18 cellular contexts compared by ENCODE assay signal in the genomic region with DNA sequence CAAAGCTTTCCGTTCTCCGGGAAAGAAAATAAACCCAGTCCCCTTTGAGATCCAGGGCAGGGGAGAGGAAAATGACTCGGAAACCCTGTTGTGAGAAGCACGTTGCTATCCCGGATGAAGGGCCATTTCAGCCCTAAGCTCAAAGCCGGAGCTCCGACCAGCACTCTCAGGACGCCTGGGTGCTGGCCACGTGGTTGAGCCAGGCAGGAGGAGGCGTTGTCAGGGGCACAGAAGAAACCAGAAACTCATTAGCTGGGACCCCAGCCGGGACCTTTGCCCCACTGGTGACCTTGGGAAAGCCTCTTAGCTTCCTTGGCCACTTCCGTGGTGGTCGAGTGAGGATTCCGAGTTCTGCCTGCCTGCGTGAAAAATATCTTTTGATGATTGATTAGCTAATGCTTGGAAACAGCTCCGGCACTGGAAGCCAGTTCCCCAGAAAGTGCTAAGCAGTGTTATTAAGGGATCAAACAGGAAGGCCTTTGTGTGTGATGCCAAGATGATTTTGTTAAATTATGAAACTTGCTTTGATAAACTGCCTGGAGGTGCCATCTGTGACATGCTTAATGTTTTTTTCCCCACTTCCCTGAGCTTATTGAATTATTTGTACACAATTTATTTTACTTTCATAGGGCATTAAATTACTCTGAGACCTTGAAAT. TPM values are rescaled to one million over a fixed set of nuclear protein-coding genes. Genes with fewer than 3 reads are reported as not detected.
DNase-seq lines count a peak whose midpoint lies in the region; ATAC-seq and TF ChIP-seq lines count a peak whose summit lies in the region.
"Had no signal": no experiment of that assay in that cellular context is flagged by ENCODE, and none has a peak within 500 bp of the region (broad histone marks: within the 10 kb centered on the region; RNA-seq: fewer than 3 reads in every experiment).

No MANE protein-coding gene starts in this region.

- H3K27ac ChIP-seq in H9 (ENCODE audit: insufficient read length, low read depth, low read length), result no peak overlapping the region
- no peak overlapping the region for H3K27ac ChIP-seq in neuronal stem cell (replicated peaks; ENCODE audit: low read length)

- no peak overlapping the region for H2BK5ac ChIP-seq in H9 (ENCODE audit: insufficient read length, low read length)
- H2BK5ac ChIP-seq in neuronal stem cell (ENCODE audit: low read length), result no peak overlapping the region

- no peak for ATAC-seq in activated CD4-positive, CD25-positive, alpha-beta regulatory T cell treated with anti-CD3 and anti-CD28 coated beads, Interleukin-2, amount 50 U/mL, for 24 hours
- no peak for ATAC-seq in activated CD8-positive, alpha-beta T cell treated with anti-CD3 and anti-CD28 coated beads, Interleukin-2, amount 10 ng/mL, durations not matched to agents 7 days and 5 days
- ATAC-seq: stimulated activated naive B cell treated with anti-CD40 and anti-IgM and Interleukin-4, amounts not matched to agents 10 μg/mL and 1 μg/mL and 100 μg/mL, for 72 hours had no signal

- no peak overlapping the region for H3K23ac ChIP-seq in H9 (ENCODE audit: insufficient read length, low read depth, low read length)
- no peak overlapping the region for H3K23ac ChIP-seq in neuronal stem cell (ENCODE audit: low read depth, low read length, poor library complexity)

- H3K9me3 ChIP-seq in H9 (ENCODE audit: control insufficient read depth, low read depth, low read length), result no peaks in the 10 kb centered on the region
- H3K9me3 ChIP-seq in neuronal stem cell (replicated peaks in 1 of 2; ENCODE audit: control insufficient read depth in 2 of 2, insufficient read depth in 1 of 2, low read depth in 1 of 2, low read length in 2 of 2), result peaks cover 0 to 1% of the 10 kb centered on the region in 2 donors

- no peak overlapping the region for H3K4me3 Mint-ChIP-seq in H9
- H3K4me3 Mint-ChIP-seq in activated CD8-positive, alpha-beta T cell treated with anti-CD3 and anti-CD28 coated beads, Interleukin-2, amount 10 ng/mL, durations not matched to agents 7 days and 5 days, result no peak overlapping the region
- H3K4me3 Mint-ChIP-seq: activated T-helper 1 cell treated with anti-CD3 and anti-CD28 coated beads, Interleukin-12 subunit alpha, Interleukin-12 subunit beta, Interleukin-2, Interleukin-4 antibody, amounts not matched to agents 30 ng/mL and 10 ng/mL and 1 ng/mL, durations not matched to agents 14 hours and 24 hours and 36 hours; memory B cell; stimulated activated naive B cell treated with anti-CD40 and anti-IgM and Interleukin-4, amounts not matched to agents 10 μg/mL and 1 μg/mL and 100 μg/mL, for 72 hours had no signal

- H3K18ac ChIP-seq in H9 (ENCODE audit: insufficient read length, low read depth, low read length) (no peak overlapping the region), neuronal stem cell (ENCODE audit: low read length) (no peak overlapping the region)

- no peaks in the 10 kb centered on the region for H3K36me3 ChIP-seq in neuronal stem cell (replicated peaks in 1 of 2; ENCODE audit: control insufficient read depth in 2 of 2, insufficient read depth in 2 of 2, low read length in 2 of 2)

- no peak overlapping the region for H2BK12ac ChIP-seq in H9 (ENCODE audit: insufficient read length, low read depth, low read length)
- H2BK12ac ChIP-seq in neuronal stem cell (ENCODE audit: low read length), result no peak overlapping the region

- H2AFZ ChIP-seq in H9 (ENCODE audit: low read length) (no peak overlapping the region), neuronal stem cell (ENCODE audit: low read length) (peak overlapping the region; percentile 21)

- no peak overlapping the region for H3K56ac ChIP-seq in H9 (ENCODE audit: insufficient read length, low read depth, low read length)

- H4K20me1 ChIP-seq in H9 (ENCODE audit: control insufficient read depth, insufficient read depth, insufficient read length), result no peaks in the 10 kb centered on the region

- H3K27ac Mint-ChIP-seq in H9, result no peak overlapping the region
- no peak overlapping the region for H3K27ac Mint-ChIP-seq in activated CD8-positive, alpha-beta T cell treated with anti-CD3 and anti-CD28 coated beads, Interleukin-2, amount 10 ng/mL, durations not matched to agents 7 days and 5 days
- H3K27ac Mint-ChIP-seq: activated T-helper 1 cell treated with anti-CD3 and anti-CD28 coated beads, Interleukin-12 subunit alpha, Interleukin-12 subunit beta, Interleukin-2, Interleukin-4 antibody, amounts not matched to agents 30 ng/mL and 10 ng/mL and 1 ng/mL, durations not matched to agents 14 hours and 24 hours and 36 hours; memory B cell; stimulated activated naive B cell treated with anti-CD40 and anti-IgM and Interleukin-4, amounts not matched to agents 10 μg/mL and 1 μg/mL and 100 μg/mL, for 72 hours had no signal

- no peak overlapping the region for H2BK120ac ChIP-seq in H9 (ENCODE audit: low read depth, low read length, poor library complexity, severe bottlenecking)
- no peak overlapping the region for H2BK120ac ChIP-seq in neuronal stem cell (ENCODE audit: low read depth, low read length)

- no peaks in the 10 kb centered on the region for H3K36me3 Mint-ChIP-seq in H9 (ENCODE audit: insufficient read depth in 1 of 3, low read depth in 3 of 3)
- H3K36me3 Mint-ChIP-seq in activated CD8-positive, alpha-beta T cell treated with anti-CD3 and anti-CD28 coated beads, Interleukin-2, amount 10 ng/mL, durations not matched to agents 7 days and 5 days (ENCODE audit: low read depth), result no peaks in the 10 kb centered on the region
- H3K36me3 Mint-ChIP-seq: memory B cell; stimulated activated naive B cell treated with anti-CD40 and anti-IgM and Interleukin-4, amounts not matched to agents 10 μg/mL and 1 μg/mL and 100 μg/mL, for 72 hours had no signal

- WGBS in H9 (ENCODE audit: extremely low coverage, insufficient read length, low lambda C conversion rate), result no CpG with 5 or more reads among the region's 16 CpGs
- no CpG with 5 or more reads among the region's 16 CpGs for WGBS in neuronal stem cell (ENCODE audit: extremely low coverage in 2 of 2, insufficient read length in 2 of 2, insufficient replicate concordance in 1 of 2), 2 donors

- no peak overlapping the region for H3K4me2 ChIP-seq in H9 (ENCODE audit: insufficient read depth, insufficient read length, low read length)
- H3K4me2 ChIP-seq in neuronal stem cell (ENCODE audit: insufficient read depth, low read length, poor library complexity, severe bottlenecking), result no peak overlapping the region

- H3K27me3 Mint-ChIP-seq in H9 (ENCODE audit: low read depth), result peaks cover 94% of the 10 kb centered on the region
- H3K27me3 Mint-ChIP-seq in activated CD8-positive, alpha-beta T cell treated with anti-CD3 and anti-CD28 coated beads, Interleukin-2, amount 10 ng/mL, durations not matched to agents 7 days and 5 days (ENCODE audit: low read depth), result no peaks in the 10 kb centered on the region
- H3K27me3 Mint-ChIP-seq: IgD-negative memory B cell, memory B cell had no signal

- H2AK5ac ChIP-seq in H9 (ENCODE audit: insufficient read length, low read length) (no peak overlapping the region), neuronal stem cell (ENCODE audit: low read depth, low read length) (no peak overlapping the region)

- no peaks in the 10 kb centered on the region for H3K23me2 ChIP-seq in H9 (ENCODE audit: insufficient read length, low read depth, low read length, poor library complexity, severe bottlenecking)

- H3K79me1 ChIP-seq in H9 (ENCODE audit: insufficient read depth, low read depth, low read length, poor library complexity, severe bottlenecking) (no peaks in the 10 kb centered on the region), neuronal stem cell (ENCODE audit: low read depth, low read length) (no peaks in the 10 kb centered on the region)

- peaks cover 14 to 15% of the 10 kb centered on the region in 2 experiments for H3K4me1 Mint-ChIP-seq in H9
- H3K4me1 Mint-ChIP-seq in activated CD8-positive, alpha-beta T cell treated with anti-CD3 and anti-CD28 coated beads, Interleukin-2, amount 10 ng/mL, durations not matched to agents 7 days and 5 days (ENCODE audit: low read depth), result no peaks in the 10 kb centered on the region
- H3K4me1 Mint-ChIP-seq: memory B cell; stimulated activated naive B cell treated with anti-CD40 and anti-IgM and Interleukin-4, amounts not matched to agents 10 μg/mL and 1 μg/mL and 100 μg/mL, for 72 hours had no signal

- H3K4me1 ChIP-seq in H9 (ENCODE audit: insufficient read depth, low read length), result no peaks in the 10 kb centered on the region; the same call in 1 of the 2 replicates
- H3K4me1 ChIP-seq in neuronal stem cell (ENCODE audit: control insufficient read depth in 2 of 2, insufficient read depth in 1 of 2, low read depth in 1 of 2, low read length in 2 of 2), result peaks cover 6 to 10% of the 10 kb centered on the region in 2 donors

- no peak overlapping the region for H4K5ac ChIP-seq in H9 (ENCODE audit: insufficient read length, low read depth, low read length)

- H3K79me2 ChIP-seq in H9 (ENCODE audit: insufficient read depth, low read length), result no peaks in the 10 kb centered on the region

- H2BK15ac ChIP-seq in H9 (ENCODE audit: low read depth, low read length) (no peak overlapping the region), neuronal stem cell (ENCODE audit: low read length) (no peak overlapping the region)

- H3K14ac ChIP-seq in H9 (ENCODE audit: insufficient read depth, low read length) (no peak overlapping the region), neuronal stem cell (ENCODE audit: low read length) (no peak overlapping the region)

- H4K8ac ChIP-seq in H9 (replicated peaks; ENCODE audit: insufficient read length, low read depth, low read length) (no peak overlapping the region), neuronal stem cell (ENCODE audit: low read depth, low read length) (no peak overlapping the region)

- H3K27me3 ChIP-seq in H9 (ENCODE audit: insufficient read depth, low read length) (no peaks in the 10 kb centered on the region; the same call in 1 of the 2 replicates), neuronal stem cell (ENCODE audit: control insufficient read depth in 3 of 3, insufficient read depth in 3 of 3, low read depth in 1 of 3, low read length in 3 of 3) (peaks cover 0 to 8% (median 7%) of the 10 kb centered on the region in 3 experiments)

- CTCF ChIA-PET in activated CD8-positive, alpha-beta T cell treated with anti-CD3 and anti-CD28 coated beads, Interleukin-2, amount 10 ng/mL, durations not matched to agents 7 days and 5 days (lab: Charles Lee), result no interaction called here

- no peak overlapping the region for H3K4me3 ChIP-seq in neuronal stem cell (ENCODE audit: low read length in 2 of 2)

- H2BK20ac ChIP-seq in H9 (ENCODE audit: low read depth, low read length, poor library complexity, severe bottlenecking), result no peak overlapping the region

- POLR2A ChIA-PET in activated CD8-positive, alpha-beta T cell treated with anti-CD3 and anti-CD28 coated beads, Interleukin-2, amount 10 ng/mL, durations not matched to agents 7 days and 5 days (lab: Charles Lee), result no interaction called here

- no peak overlapping the region for H3K4ac ChIP-seq in H9 (ENCODE audit: low read depth, low read length)
- H3K4ac ChIP-seq in neuronal stem cell (ENCODE audit: low read length), result no peak overlapping the region

- H3K9ac ChIP-seq in H9 (ENCODE audit: extremely low read depth, insufficient read length, low read length) (no peak overlapping the region), neuronal stem cell (ENCODE audit: low read depth, low read length, poor library complexity) (no peak overlapping the region)

- H3K9me3 Mint-ChIP-seq in H9, result no peaks in the 10 kb centered on the region
- H3K9me3 Mint-ChIP-seq in activated CD8-positive, alpha-beta T cell treated with anti-CD3 and anti-CD28 coated beads, Interleukin-2, amount 10 ng/mL, durations not matched to agents 7 days and 5 days (ENCODE audit: insufficient read depth), result no peaks in the 10 kb centered on the region
- H3K9me3 Mint-ChIP-seq: activated T-helper 1 cell treated with anti-CD3 and anti-CD28 coated beads, Interleukin-12 subunit alpha, Interleukin-12 subunit beta, Interleukin-2, Interleukin-4 antibody, amounts not matched to agents 30 ng/mL and 10 ng/mL and 1 ng/mL, durations not matched to agents 14 hours and 24 hours and 36 hours had no signal

- H3T11ph ChIP-seq in H9 (ENCODE audit: low read length), result no peak overlapping the region

- H4K91ac ChIP-seq in H9 (ENCODE audit: insufficient read length, low read depth, low read length) (no peak overlapping the region), neuronal stem cell (ENCODE audit: low read depth, low read length, poor library complexity) (no peak overlapping the region)

- DNase-seq in DMS153 (lab: John Stamatoyannopoulos, UW) (peak; percentile 37), H9 (peak; percentile 56), foreskin melanocyte (peak; percentile 68), neuronal stem cell (ENCODE audit: low spot score) (peak; percentile 21), COLO829 (ENCODE audit: low spot score) (no peak), GF-D8 (lab: John Stamatoyannopoulos, UW) (no peak)
- DNase-seq in activated CD8-positive, alpha-beta T cell treated with anti-CD3 and anti-CD28 coated beads, Interleukin-2, amount 10 ng/mL, durations not matched to agents 7 days and 5 days, result no peak
- DNase-seq: activated CD4-positive, alpha-beta T cell treated with anti-CD3 and anti-CD28 coated beads, Interleukin-2, amount 50 U/mL, for 1 hour; cortex of kidney; GDM1; NCI-H1436 treated with DMSO at 0.1 percent for 48 hours; stimulated activated naive B cell treated with anti-CD40 and anti-IgM and Interleukin-4, amounts not matched to agents 10 μg/mL and 1 μg/mL and 100 μg/mL, for 72 hours; T-helper 9 cell had no signal

- TF ChIP-seq CTCF in H9 (conservative IDR thresholded peaks at IDR 0.05), result no peak

RNA-seq across cellular contexts. Expression of gene FZD10, which starts 57.5 kb away (rescaled TPM):
- total RNA-seq in H9 (2021), result 0.55 and 1.0 TPM in 2 replicates
- polyA plus RNA-seq in neuronal stem cell (2013, experiment 1 of 2), result 0.38 TPM
- polyA plus RNA-seq in neuronal stem cell (2013, experiment 2 of 2), result 0.36 TPM
- total RNA-seq in activated CD8-positive, alpha-beta T cell treated with anti-CD3 and anti-CD28 coated beads, Interleukin-2, amount 10 ng/mL, durations not matched to agents 7 days and 5 days, result not detected
- total RNA-seq: activated T-helper 1 cell treated with anti-CD3 and anti-CD28 coated beads, Interleukin-12 subunit alpha, Interleukin-12 subunit beta, Interleukin-2, Interleukin-4 antibody, amounts not matched to agents 30 ng/mL and 10 ng/mL and 1 ng/mL, durations not matched to agents 14 hours and 24 hours and 36 hours had no signal
- polyA plus RNA-seq: BJ, IgD-negative memory B cell had no signal

Comparison
In these comparisons a context has a peak if more than half of its experiments do, and no peak if none do; other contexts are left out.
1. DNase-seq: peak in DMS153 (single experiment), H9 (single experiment), foreskin melanocyte (single experiment) and neuronal stem cell (single experiment); none in COLO829 (single experiment), GF-D8 (single experiment) and activated CD8-positive, alpha-beta T cell treated with anti-CD3 and anti-CD28 coated beads, Interleukin-2, amount 10 ng/mL, durations not matched to agents 7 days and 5 days (single experiment).